In genomic region chr4:48635310-48635709, GRCh38 we compare ENCODE assay signal across 9 cellular contexts.
A peak's percentile ranks its signal among the peaks of the same experiment; 100 is the strongest.
DNase-seq lines count a peak whose midpoint lies in the region; ATAC-seq lines count a peak whose summit lies in the region.
"Had no signal": no experiment of that assay in that cellular context is flagged by ENCODE, and none has a peak within 500 bp of the region (broad histone marks: within the 10 kb centered on the region; RNA-seq: fewer than 3 reads in every experiment).

No MANE protein-coding gene starts in this region.

- DNase-seq in Caki2 (ENCODE audit: low read depth) (peak; percentile 30), mesenchymal stem cell (peak; percentile 44), SHP77 treated with DMSO at 0.1 percent for 48 hours (lab: John Stamatoyannopoulos, UW) (no peak)
- DNase-seq in activated CD4-positive, alpha-beta memory T cell treated with anti-CD3 and anti-CD28 coated beads, Interleukin-2, amount 10 ng/mL, durations not matched to agents 7 days and 5 days = peak; percentile 18
- no peak for DNase-seq in naive thymus-derived CD8-positive, alpha-beta T cell

- peak overlapping the region in 1 of 2 experiments; percentile 91 for H3K14ac ChIP-seq in mesenchymal stem cell (ENCODE audit: low read length in 2 of 2)

- peak overlapping the region in 1 of 2 experiments; percentile 62 for H3K18ac ChIP-seq in mesenchymal stem cell (ENCODE audit: low read depth in 1 of 2, low read length in 2 of 2)

- no peak overlapping the region for H3K27ac ChIP-seq in mesenchymal stem cell (ENCODE audit: low read length, poor library complexity, severe bottlenecking)
- H3K27ac ChIP-seq: SJSA1 had no signal

- peaks cover 5% of the 10 kb centered on the region for H3K79me1 ChIP-seq in mesenchymal stem cell (replicated peaks; ENCODE audit: low read length, poor library complexity, severe bottlenecking)

- 70% methylated on average over 3 of the region's 3 CpGs for WGBS in mesenchymal stem cell

- CTCF ChIA-PET in activated CD4-positive, alpha-beta memory T cell treated with anti-CD3 and anti-CD28 coated beads, Interleukin-2, amount 10 ng/mL, durations not matched to agents 7 days and 5 days (lab: Charles Lee) = no interaction called here

- no peak overlapping the region for H3K9ac ChIP-seq in mesenchymal stem cell (ENCODE audit: low read length)

- H3K23ac ChIP-seq in mesenchymal stem cell (ENCODE audit: low read length in 2 of 2) = no peak overlapping the region

- no peak overlapping the region for H3K4me3 Mint-ChIP-seq in activated CD4-positive, alpha-beta memory T cell treated with anti-CD3 and anti-CD28 coated beads, Interleukin-2, amount 10 ng/mL, durations not matched to agents 7 days and 5 days
- H3K4me3 Mint-ChIP-seq in naive thymus-derived CD8-positive, alpha-beta T cell = peak overlapping the region in 1 of 10 donors; percentile 9

- no peak overlapping the region for H3K27ac Mint-ChIP-seq in activated CD4-positive, alpha-beta memory T cell treated with anti-CD3 and anti-CD28 coated beads, Interleukin-2, amount 10 ng/mL, durations not matched to agents 7 days and 5 days
- peak overlapping the region in 1 of 10 donors; percentile 68 for H3K27ac Mint-ChIP-seq in naive thymus-derived CD8-positive, alpha-beta T cell

- H3K4me3 ChIP-seq in mesenchymal stem cell (ENCODE audit: insufficient read depth in 1 of 2, low read depth in 1 of 2, low read length in 2 of 2) = no peak overlapping the region
- H3K4me3 ChIP-seq: SJSA1 had no signal

- no peaks in the 10 kb centered on the region for H3K9me3 Mint-ChIP-seq in activated CD4-positive, alpha-beta memory T cell treated with anti-CD3 and anti-CD28 coated beads, Interleukin-2, amount 10 ng/mL, durations not matched to agents 7 days and 5 days
- H3K9me3 Mint-ChIP-seq in naive thymus-derived CD8-positive, alpha-beta T cell = peaks cover 0 to 2% (median 0%) of the 10 kb centered on the region in 9 donors

- no peaks in the 10 kb centered on the region for H3K9me3 ChIP-seq in mesenchymal stem cell (ENCODE audit: control insufficient read depth, low read length)
- H3K9me3 ChIP-seq: SJSA1 had no signal

- H3K4ac ChIP-seq in mesenchymal stem cell (ENCODE audit: low read depth in 1 of 2, low read length in 2 of 2) = peak overlapping the region in 1 of 2 experiments; percentile 37

- in situ Hi-C loops in Caki2 (cut with HindIII; ENCODE audit: low pct_unique_long_range_greater_than_20kb, low sequenced_read_pairs) = no loop called here

- no peak overlapping the region for H3K4me2 ChIP-seq in mesenchymal stem cell (ENCODE audit: low read length, poor library complexity, severe bottlenecking)

- peaks cover 7% of the 10 kb centered on the region for H3K4me1 Mint-ChIP-seq in activated CD4-positive, alpha-beta memory T cell treated with anti-CD3 and anti-CD28 coated beads, Interleukin-2, amount 10 ng/mL, durations not matched to agents 7 days and 5 days
- peaks cover 8 to 23% (median 19%) of the 10 kb centered on the region in 4 donors for H3K4me1 Mint-ChIP-seq in naive thymus-derived CD8-positive, alpha-beta T cell

- no peak overlapping the region for H2BK120ac ChIP-seq in mesenchymal stem cell (ENCODE audit: low read depth, low read length)

- H2BK12ac ChIP-seq in mesenchymal stem cell (ENCODE audit: low read length in 2 of 2) = peak overlapping the region in 1 of 2 experiments; percentile 42

- peaks cover 8% of the 10 kb centered on the region for H3K36me3 Mint-ChIP-seq in activated CD4-positive, alpha-beta memory T cell treated with anti-CD3 and anti-CD28 coated beads, Interleukin-2, amount 10 ng/mL, durations not matched to agents 7 days and 5 days (ENCODE audit: low read depth)
- peaks cover 0 to 17% (median 5%) of the 10 kb centered on the region in 3 donors for H3K36me3 Mint-ChIP-seq in naive thymus-derived CD8-positive, alpha-beta T cell

- no peak overlapping the region for H2BK5ac ChIP-seq in mesenchymal stem cell (ENCODE audit: low read depth, low read length, poor library complexity, severe bottlenecking)

- no peak overlapping the region for H4K91ac ChIP-seq in mesenchymal stem cell (ENCODE audit: low read length)

- H3K36me3 ChIP-seq in mesenchymal stem cell (ENCODE audit: control insufficient read depth in 1 of 2, insufficient read depth in 2 of 2, low read depth in 1 of 2, low read length in 2 of 2) = peaks cover 0 to 3% of the 10 kb centered on the region in 2 experiments
- H3K36me3 ChIP-seq: SJSA1 had no signal

- no peak overlapping the region for H2AK5ac ChIP-seq in mesenchymal stem cell (ENCODE audit: low read length, severe bottlenecking)

- H3K27me3 Mint-ChIP-seq in activated CD4-positive, alpha-beta memory T cell treated with anti-CD3 and anti-CD28 coated beads, Interleukin-2, amount 10 ng/mL, durations not matched to agents 7 days and 5 days = no peaks in the 10 kb centered on the region
- no peaks in the 10 kb centered on the region for H3K27me3 Mint-ChIP-seq in naive thymus-derived CD8-positive, alpha-beta T cell

- ATAC-seq in HG02759 (IDR thresholded peaks at IDR 0.05; ENCODE audit: unreplicated experiment) (peak; percentile 59), GM18498 (IDR thresholded peaks at IDR 0.05; ENCODE audit: unreplicated experiment) (no peak), HG03039 (IDR thresholded peaks at IDR 0.05; ENCODE audit: unreplicated experiment) (no peak)
- ATAC-seq in naive thymus-derived CD8-positive, alpha-beta T cell = no peak

- H2AFZ ChIP-seq in mesenchymal stem cell (ENCODE audit: low read depth, low read length) = no peak overlapping the region

- POLR2A ChIA-PET in activated CD4-positive, alpha-beta memory T cell treated with anti-CD3 and anti-CD28 coated beads, Interleukin-2, amount 10 ng/mL, durations not matched to agents 7 days and 5 days (lab: Charles Lee) = interaction anchor here (0.6 to 1.2 kb wide), 2 partner anchors 14 to 145 kb away, joined by 3 to 4 read pairs; partner anchors contain the start of gene FRYL
- POLR2A ChIA-PET in naive thymus-derived CD8-positive, alpha-beta T cell (lab: Charles Lee) = no interaction called here

- H3K27me3 ChIP-seq in mesenchymal stem cell (ENCODE audit: control insufficient read depth in 1 of 2, insufficient read depth in 1 of 2, low read length in 2 of 2) = no peaks in the 10 kb centered on the region
- H3K27me3 ChIP-seq: SJSA1 had no signal

- H2BK15ac ChIP-seq in mesenchymal stem cell (ENCODE audit: low read depth, poor library complexity, severe bottlenecking) = no peak overlapping the region

- H3K4me1 ChIP-seq in mesenchymal stem cell (ENCODE audit: control insufficient read depth, insufficient read depth, low read depth, low read length) = peaks cover 2% of the 10 kb centered on the region

- no peak overlapping the region for H4K8ac ChIP-seq in mesenchymal stem cell (ENCODE audit: low read length)

Comparison
In these comparisons a context has a peak if more than half of its experiments do, and no peak if none do; other contexts are left out.
1. DNase-seq: peak in Caki2 (single experiment), activated CD4-positive, alpha-beta memory T cell treated with anti-CD3 and anti-CD28 coated beads, Interleukin-2, amount 10 ng/mL, durations not matched to agents 7 days and 5 days (single experiment) and mesenchymal stem cell (single experiment); none in naive thymus-derived CD8-positive, alpha-beta T cell (0 of 10) and SHP77 treated with DMSO at 0.1 percent for 48 hours (single experiment).